In genomic region chr9:104074876-104075275, GRCh38 we compare ENCODE assay signal across 14 cellular contexts. TPM values are rescaled to one million over a fixed set of nuclear protein-coding genes. Genes with fewer than 3 reads are reported as not detected.
DNase-seq lines count a peak whose midpoint lies in the region; ATAC-seq and TF ChIP-seq lines count a peak whose summit lies in the region.
"Had no signal": no experiment of that assay in that cellular context is flagged by ENCODE, and none has a peak within 500 bp of the region (broad histone marks: within the 10 kb centered on the region; RNA-seq: fewer than 3 reads in every experiment).

No MANE protein-coding gene starts in this region.

- no peaks in the 10 kb centered on the region for H3K79me2 ChIP-seq in GM23338 (replicated peaks; ENCODE audit: insufficient read depth)

- intact Hi-C loops in left lung (cut with DNase I) = no loop called here
- intact Hi-C loops in posterior cingulate gyrus (cut with DNase I) = no loop called here

- H3K27me3 ChIP-seq in left lung (no peaks in the 10 kb centered on the region), GM23338 (ENCODE audit: insufficient read depth) (no peaks in the 10 kb centered on the region)

- ATAC-seq in left lung (peak; percentile 81), GM21786 (IDR thresholded peaks at IDR 0.05; ENCODE audit: unreplicated experiment) (no peak), GM23338 (no peak)
- ATAC-seq: left colon had no signal

- DNase-seq in A172 (ENCODE audit: low spot score) (peak; percentile 88), M059J (ENCODE audit: low read depth) (peak; percentile 79), epithelial cell of proximal tubule (ENCODE audit: low read depth) (peak; percentile 59), left lung (no peak), SKM-1 (lab: John Stamatoyannopoulos, UW; ENCODE audit: unreplicated experiment) (no peak), posterior cingulate gyrus (no peak), GM23338 (ENCODE audit: low spot score) (no peak)
- DNase-seq: activated T-cell treated with anti-CD3 and anti-CD28 coated beads for 4 hours, aorta, erythroblast, left colon, MM.1S, NCI-H2227 treated with DMSO at 0.1 percent for 48 hours had no signal

- H3K4me1 Mint-ChIP-seq in GM23338 = no peaks in the 10 kb centered on the region

- H4K20me1 ChIP-seq in GM23338 (replicated peaks; ENCODE audit: insufficient read depth) = no peaks in the 10 kb centered on the region

- H3K9me3 ChIP-seq in left lung = peaks cover 0 to 14% of the 10 kb centered on the region in 2 donors

- H3K27ac ChIP-seq in left lung (peak overlapping the region; percentile 56 to 72), GM23338 (ENCODE audit: low read depth) (no peak overlapping the region)

- H3K27me3 Mint-ChIP-seq in GM23338 (ENCODE audit: insufficient read depth, low read depth, poor library complexity) = peaks cover 3% of the 10 kb centered on the region

- no peak overlapping the region for H3K27ac Mint-ChIP-seq in GM23338

- no peak overlapping the region for H3K4me3 ChIP-seq in epithelial cell of proximal tubule (ENCODE audit: low read depth, low read length)
- H3K4me3 ChIP-seq in left lung = no peak overlapping the region
- no peak overlapping the region for H3K4me3 ChIP-seq in GM23338

- H3K4me3 Mint-ChIP-seq in GM23338 = no peak overlapping the region

- no peak overlapping the region for H3K4me2 ChIP-seq in GM23338

- TF ChIP-seq CTCF in epithelial cell of proximal tubule (conservative IDR thresholded peaks at IDR 0.05; ENCODE audit: low read depth, low read length) = no peak
- no peak for TF ChIP-seq CTCF in left lung (IDR thresholded peaks at IDR 0.05)
- TF ChIP-seq CTCF in GM23338 (conservative IDR thresholded peaks at IDR 0.05; ENCODE audit: low read depth in 2 of 2) = no peak

- H3K4me1 ChIP-seq in left lung (peaks cover 3 to 5% of the 10 kb centered on the region in 2 donors), GM23338 (ENCODE audit: insufficient read depth) (no peaks in the 10 kb centered on the region)

- H3K9me3 Mint-ChIP-seq in GM23338 = peaks cover 85% of the 10 kb centered on the region

- H3K9me2 ChIP-seq in GM23338 (ENCODE audit: insufficient read depth) = no peaks in the 10 kb centered on the region

- H3K36me3 ChIP-seq in left lung = no peaks in the 10 kb centered on the region
- H3K36me3 ChIP-seq in GM23338 (ENCODE audit: insufficient read depth) = peaks cover 2% of the 10 kb centered on the region; the same call in 1 of the 2 replicates

- H3F3A ChIP-seq in GM23338 (replicated peaks; ENCODE audit: low read depth) = no peaks in the 10 kb centered on the region

- peaks cover 22% of the 10 kb centered on the region; the same call in 2 of the 3 replicates for H3K36me3 Mint-ChIP-seq in GM23338 (ENCODE audit: low read depth)

- H2AFZ ChIP-seq in GM23338 = no peak overlapping the region

TF ChIP-seq in GM23338, 12 proteins besides CTCF, POLR2A, EP300 and RAD21:
- TF ChIP-seq ZNF462 (CRISPR knock-in tag; IDR thresholded peaks at IDR 0.05) = no peak
- no peak for TF ChIP-seq STAT1 (IDR thresholded peaks at IDR 0.05; ENCODE audit: unreplicated experiment)
- TF ChIP-seq EZH2phosphoT487 (IDR thresholded peaks at IDR 0.05; ENCODE audit: unreplicated experiment) = no peak
- no peak for TF ChIP-seq EZH2 (IDR thresholded peaks at IDR 0.05; ENCODE audit: low read depth, unreplicated experiment)
TF ChIP-seq in GM23338: peak in this region for 0.

RNA-seq across cellular contexts. Expression of gene SMC2, which starts 19.2 kb away (rescaled TPM):
- 59.5 and 74.0 TPM in 2 replicates for total RNA-seq in A172 (2014; rRNA removed; shearing (Covaris generic))
- 26.3 and 30.5 TPM in 2 replicates for total RNA-seq in M059J (2014; rRNA removed; shearing (Covaris generic))
- total RNA-seq in epithelial cell of proximal tubule (23.1 and 29.9 TPM in 2 replicates), left lung (10 to 100 TPM; 14.9 to 16.2 TPM)
- 31.1 and 32.7 TPM in 2 replicates for total RNA-seq in GM23338 (2014; rRNA removed; shearing (Covaris generic))
- 103 and 123 TPM in 2 replicates for polyA plus RNA-seq in GM23338 (2016; fragmentation: Nextera tagmentation; extraction: Ambion mirVana)

Comparison
In these comparisons a context has a peak if more than half of its experiments do, and no peak if none do; other contexts are left out.
1. DNase-seq: peak in A172 (single experiment), M059J (single experiment) and epithelial cell of proximal tubule (single experiment); none in left lung (0 of 2), SKM-1 (single experiment), posterior cingulate gyrus (0 of 10) and GM23338 (single experiment).